Comparison of ENCODE assay signal across 8 cellular contexts in the genomic region with DNA sequence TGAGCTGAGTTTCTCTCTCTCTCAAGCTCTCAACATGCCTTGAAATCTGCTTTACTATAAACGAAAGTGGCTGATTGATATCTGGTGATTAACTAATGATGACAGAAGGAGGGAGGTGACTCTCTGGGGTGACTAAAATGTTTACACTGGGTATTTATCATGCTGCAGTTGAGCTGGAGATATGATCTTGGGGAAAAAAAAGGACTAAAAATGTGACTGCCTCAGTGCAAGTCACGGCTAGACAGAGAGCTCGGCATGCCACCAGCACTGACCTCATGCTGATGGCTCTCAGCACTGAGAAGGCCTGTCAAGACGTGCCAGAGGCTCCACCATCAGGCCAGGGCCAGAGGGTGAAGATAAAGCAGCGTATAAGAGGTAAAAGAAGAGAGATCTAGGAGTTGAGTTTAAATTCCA.
A peak's percentile ranks its signal among the peaks of the same experiment; 100 is the strongest.
DNase-seq lines count a peak whose midpoint lies in the region; ATAC-seq and TF ChIP-seq lines count a peak whose summit lies in the region.

No MANE protein-coding gene starts in this region.

- H3K9ac ChIP-seq in stomach smooth muscle (ENCODE audit: low read length in 2 of 2): no peak overlapping the region

- ATAC-seq in SK-N-SH treated with all-trans-retinoic acid at 6 μM for 48 hours (peak; percentile 93), heart left ventricle (peak; percentile 97 to 99 (median 98))

- no peaks in the 10 kb centered on the region for H3K9me3 Mint-ChIP-seq in HFFc6

- H3K36me3 ChIP-seq in heart left ventricle: no peaks in the 10 kb centered on the region
- H3K36me3 ChIP-seq in stomach smooth muscle (ENCODE audit: control insufficient read depth in 2 of 2, insufficient read depth in 2 of 2, low read length in 2 of 2): no peaks in the 10 kb centered on the region

- H3K27me3 Mint-ChIP-seq in HFFc6 (ENCODE audit: insufficient read depth): peaks cover 9% of the 10 kb centered on the region

- 6 to 15% (median 8%) methylated on average over 5 of the region's 5 CpGs for WGBS in heart left ventricle, 4 donors

- peak; percentile 29; the same call in 1 of the 2 replicates for TF ChIP-seq CTCF in HFFc6 (IDR thresholded peaks at IDR 0.05)
- peak in 6 of 12 donors; percentile 16 to 52 (median 35) for TF ChIP-seq CTCF in heart left ventricle (IDR thresholded peaks at IDR 0.05)

- TF ChIP-seq POLR2A in heart left ventricle (IDR thresholded peaks at IDR 0.05): no peak

- H3K4me1 ChIP-seq in heart left ventricle: peaks cover 0 to 15% (median 2%) of the 10 kb centered on the region in 12 donors
- H3K4me1 ChIP-seq in stomach smooth muscle (ENCODE audit: control insufficient read depth, insufficient read depth, low read length): peaks cover 22% of the 10 kb centered on the region

- peak overlapping the region in 3 of 12 donors; percentile 38 to 62 (median 58) for H3K27ac ChIP-seq in heart left ventricle
- peak overlapping the region; percentile 41 for H3K27ac ChIP-seq in stomach smooth muscle (ENCODE audit: low read length)

- intact Hi-C loops in heart left ventricle (cut with DNase I): no loop called here

- peaks cover 18% of the 10 kb centered on the region for H3K4me1 Mint-ChIP-seq in HFFc6 (ENCODE audit: low read depth)

- DNase-seq in HFFc6 (peak; percentile 79), heart left ventricle (peak; percentile 62 to 89 (median 77)), kidney glomerular epithelial cell (lab: John Stamatoyannopoulos, UW) (no peak), OCI-M2 (lab: John Stamatoyannopoulos, UW; ENCODE audit: unreplicated experiment) (no peak), NOMO-1 treated with DMSO at 0.1 percent for 48 hours (lab: John Stamatoyannopoulos, UW; ENCODE audit: unreplicated experiment) (no peak)
- no peak for DNase-seq in stimulated activated CD4-positive, alpha-beta T cell treated with anti-CD3 and anti-CD28 coated beads, Interleukin-15, amount 100 ng/mL, for 24 hours

- peak overlapping the region; percentile 32; the same call in 1 of the 2 replicates for H3K4me3 Mint-ChIP-seq in HFFc6

- no peaks in the 10 kb centered on the region for H3K36me3 Mint-ChIP-seq in HFFc6 (ENCODE audit: low read depth)

- H3K4me3 ChIP-seq in heart left ventricle (no peak overlapping the region), stomach smooth muscle (ENCODE audit: low read length in 2 of 2) (no peak overlapping the region)

- H3K27me3 ChIP-seq in heart left ventricle (no peaks in the 10 kb centered on the region), stomach smooth muscle (ENCODE audit: control insufficient read depth in 1 of 2, insufficient read depth in 2 of 2, low read length in 2 of 2) (no peaks in the 10 kb centered on the region)

- H3K27ac Mint-ChIP-seq in HFFc6: peak overlapping the region; percentile 6

- H3K9me3 ChIP-seq in heart left ventricle: no peaks in the 10 kb centered on the region
- no peaks in the 10 kb centered on the region for H3K9me3 ChIP-seq in stomach smooth muscle (ENCODE audit: control insufficient read depth in 2 of 2, low read length in 2 of 2)

TF ChIP-seq in SK-N-SH treated with all-trans-retinoic acid at 6 μM for 48 hours, 23 proteins besides CTCF, POLR2A, EP300 and RAD21:
- TF ChIP-seq TOX (CRISPR knock-in tag; IDR thresholded peaks at IDR 0.05; ENCODE audit: borderline replicate concordance) (no peak), ISL1 (CRISPR knock-in tag; IDR thresholded peaks at IDR 0.05) (no peak), BACH2 (CRISPR knock-in tag; IDR thresholded peaks at IDR 0.05; ENCODE audit: borderline replicate concordance) (no peak), ZNF8 (CRISPR knock-in tag; IDR thresholded peaks at IDR 0.05) (peak; percentile 55; the same call in 1 of the 2 replicates), ZC3H10 (CRISPR knock-in tag; IDR thresholded peaks at IDR 0.05) (no peak)

Comparison
In these comparisons a context has a peak if more than half of its experiments do, and no peak if none do; other contexts are left out.
1. DNase-seq: peak in HFFc6 (single experiment) and heart left ventricle (5 of 5); none in kidney glomerular epithelial cell (single experiment), OCI-M2 (single experiment), stimulated activated CD4-positive, alpha-beta T cell treated with anti-CD3 and anti-CD28 coated beads, Interleukin-15, amount 100 ng/mL, for 24 hours (single experiment) and NOMO-1 treated with DMSO at 0.1 percent for 48 hours (single experiment).